Comparison of ENCODE assay signal across 8 cellular contexts in genomic region chr1:143729451-143730111, GRCh38.
DNase-seq lines count a peak whose midpoint lies in the region; ATAC-seq and FAIRE-seq lines count a peak whose summit lies in the region.
"Not testable (repeated sequence)": the region's sequence is repeated elsewhere in the genome, so short reads cannot be mapped to it uniquely, and the experiment has no call there.

No MANE protein-coding gene starts in this region.

- not testable (repeated sequence) for H3K9me3 ChIP-seq in small intestine (ENCODE audit: control insufficient read depth, low read depth)

- H3K27ac Mint-ChIP-seq in T-cell; activated naive CD8-positive, alpha-beta T cell treated with anti-CD3 and anti-CD28 coated beads, Interleukin-2, amount 10 ng/mL, durations not matched to agents 7 days and 5 days: not testable (repeated sequence)

- H3K4me1 Mint-ChIP-seq in T-cell; activated naive CD8-positive, alpha-beta T cell treated with anti-CD3 and anti-CD28 coated beads, Interleukin-2, amount 10 ng/mL, durations not matched to agents 7 days and 5 days: not testable (repeated sequence)

- not testable (repeated sequence) for H3K27me3 ChIP-seq in small intestine (ENCODE audit: control insufficient read depth in 2 of 2, insufficient read depth in 2 of 2, low read length in 2 of 2)

- H3K36me3 Mint-ChIP-seq in T-cell; activated naive CD8-positive, alpha-beta T cell treated with anti-CD3 and anti-CD28 coated beads, Interleukin-2, amount 10 ng/mL, durations not matched to agents 7 days and 5 days: not testable (repeated sequence)

- intact Hi-C loops in left ventricle myocardium superior (cut with micrococcal nuclease): not testable (repeated sequence)

- H3K4me3 ChIP-seq in small intestine (ENCODE audit: low read depth in 1 of 2, low read length in 2 of 2): not testable (repeated sequence)

- WGBS in small intestine, 3 donors: 2 to 10% (median 4%) methylated on average over 15 to 21 of the region's 39 CpGs

- CTCF ChIA-PET in T-cell (lab: Charles Lee): not testable (repeated sequence)

- not testable (repeated sequence) for H3K27ac ChIP-seq in small intestine (ENCODE audit: low read depth in 1 of 2, low read length in 1 of 2)

- not testable (repeated sequence) for H3K36me3 ChIP-seq in small intestine (ENCODE audit: control insufficient read depth in 2 of 2, insufficient read depth in 2 of 2, low read length in 2 of 2)

- H3K4me3 Mint-ChIP-seq in T-cell; activated naive CD8-positive, alpha-beta T cell treated with anti-CD3 and anti-CD28 coated beads, Interleukin-2, amount 10 ng/mL, durations not matched to agents 7 days and 5 days: not testable (repeated sequence)

- in situ Hi-C loops in ACHN (cut with HindIII; ENCODE audit: low pct_ligation_motif_present, low pct_unique_long_range_greater_than_20kb, low sequenced_read_pairs): not testable (repeated sequence)

- not testable (repeated sequence) for FAIRE-seq in small intestine (lab: Jason Lieb, UNC)

- POLR2A ChIA-PET in T-cell (lab: Charles Lee): interaction anchor here in 1 of 2 donors (0.6 kb wide), 1 partner anchor 834 kb away, joined by 3 read pairs; no protein-coding TSS in a partner anchor
- POLR2A ChIA-PET in activated naive CD8-positive, alpha-beta T cell treated with anti-CD3 and anti-CD28 coated beads, Interleukin-2, amount 10 ng/mL, durations not matched to agents 7 days and 5 days (lab: Charles Lee): not testable (repeated sequence)

- ATAC-seq in GM18907 (IDR thresholded peaks at IDR 0.05; ENCODE audit: unreplicated experiment) (peak; percentile 77), HG02571 (IDR thresholded peaks at IDR 0.05; ENCODE audit: unreplicated experiment) (peak; percentile 65), HG03457 (IDR thresholded peaks at IDR 0.05; ENCODE audit: unreplicated experiment) (peak; percentile 82), T-cell (replicated peaks in 1 of 4) (peak; percentile 76 to 79 (median 76)), left ventricle myocardium superior (peak; percentile 89)
- peak; percentile 50 for ATAC-seq in activated naive CD8-positive, alpha-beta T cell treated with anti-CD3 and anti-CD28 coated beads, Interleukin-2, amount 10 ng/mL, durations not matched to agents 7 days and 5 days (ENCODE audit: low read depth)

- H3K9me3 Mint-ChIP-seq in T-cell; activated naive CD8-positive, alpha-beta T cell treated with anti-CD3 and anti-CD28 coated beads, Interleukin-2, amount 10 ng/mL, durations not matched to agents 7 days and 5 days: not testable (repeated sequence)

- not testable (repeated sequence) for H3K4me1 ChIP-seq in small intestine (ENCODE audit: control insufficient read depth in 2 of 2, insufficient read depth in 1 of 2, low read depth in 1 of 2, low read length in 1 of 2)

- H3K27me3 Mint-ChIP-seq in T-cell: peaks cover 0 to 45% of the 10 kb centered on the region in 2 donors
- not testable (repeated sequence) for H3K27me3 Mint-ChIP-seq in activated naive CD8-positive, alpha-beta T cell treated with anti-CD3 and anti-CD28 coated beads, Interleukin-2, amount 10 ng/mL, durations not matched to agents 7 days and 5 days

- DNase-seq in ACHN: peak; percentile 41
- peak in 19 of 34 experiments; percentile 0 to 43 (median 18) for DNase-seq in T-cell
- not testable (repeated sequence) for DNase-seq in activated naive CD8-positive, alpha-beta T cell treated with anti-CD3 and anti-CD28 coated beads, Interleukin-2, amount 10 ng/mL, durations not matched to agents 7 days and 5 days
- DNase-seq in left ventricle myocardium superior: peak; percentile 36
- DNase-seq in small intestine: peak; percentile 22
